23 cellular contexts compared by ENCODE assay signal in the genomic region with DNA sequence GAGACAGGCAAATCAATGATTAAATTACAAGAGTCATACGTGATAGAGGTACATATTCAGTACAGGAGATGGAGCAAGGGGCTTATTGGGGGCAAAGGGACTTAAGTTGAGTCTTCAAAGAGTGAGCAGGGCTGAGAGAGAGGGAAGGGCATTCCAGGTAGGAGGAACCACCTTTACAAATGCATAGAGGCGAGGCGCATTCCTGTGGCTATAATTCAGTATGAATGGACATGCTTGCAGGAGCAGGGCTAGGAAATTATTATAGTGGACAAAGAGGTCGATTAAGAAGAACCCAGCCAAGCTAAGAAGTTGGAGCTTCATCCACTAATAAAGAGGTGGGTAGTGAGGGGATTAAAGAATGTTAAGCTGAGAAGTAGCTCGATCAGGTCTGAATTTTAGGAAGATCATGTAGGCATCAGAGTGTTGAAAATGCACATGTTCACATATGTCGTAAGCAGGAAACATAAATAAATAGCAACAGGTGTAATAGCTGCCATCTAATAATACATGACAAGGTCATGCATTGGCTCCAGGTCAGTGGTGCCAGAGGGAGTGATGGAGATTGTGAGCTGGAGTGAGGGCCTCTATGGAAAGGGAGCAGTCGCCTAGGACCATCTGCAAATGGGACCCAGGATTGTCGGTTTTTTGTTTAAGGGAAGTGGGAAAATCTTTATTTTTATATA.
"Had no signal": no experiment of that assay in that cellular context is flagged by ENCODE, and none has a peak within 500 bp of the region (broad histone marks: within the 10 kb centered on the region; RNA-seq: fewer than 3 reads in every experiment).

No MANE protein-coding gene starts in this region.

- H3K36me3 Mint-ChIP-seq: naive B cell; stimulated activated memory B cell treated with anti-CD40 and anti-IgM and Interleukin-4, amounts not matched to agents 10 μg/mL and 1 μg/mL and 100 μg/mL, for 72 hours had no signal

- FAIRE-seq: kidney had no signal

- H3K4me1 ChIP-seq: colonic mucosa, spleen, transverse colon had no signal

- H3K36me3 ChIP-seq: colonic mucosa, neutrophil, spleen, transverse colon had no signal

- H3K27me3 Mint-ChIP-seq: naive B cell; stimulated activated memory B cell treated with anti-CD40 and anti-IgM and Interleukin-4, amounts not matched to agents 10 μg/mL and 1 μg/mL and 100 μg/mL, for 72 hours; stimulated activated naive CD8-positive, alpha-beta T cell treated with anti-CD3 and anti-CD28 coated beads, Interleukin-15, amount 100 ng/mL, for 72 hours had no signal

- H3K27ac ChIP-seq: colonic mucosa, hepatocyte, neutrophil, spleen, testis, transverse colon had no signal

- H3K27ac Mint-ChIP-seq: naive B cell; stimulated activated memory B cell treated with anti-CD40 and anti-IgM and Interleukin-4, amounts not matched to agents 10 μg/mL and 1 μg/mL and 100 μg/mL, for 72 hours; stimulated activated naive CD8-positive, alpha-beta T cell treated with anti-CD3 and anti-CD28 coated beads, Interleukin-15, amount 100 ng/mL, for 72 hours had no signal

- H3K27me3 ChIP-seq: colonic mucosa, hepatocyte, neutrophil, spleen, testis, transverse colon had no signal

- ATAC-seq: left colon; left ventricle myocardium superior; sciatic nerve; stimulated activated memory B cell treated with anti-CD40 and anti-IgM and Interleukin-4, amounts not matched to agents 10 μg/mL and 1 μg/mL and 100 μg/mL, for 72 hours; stimulated activated naive CD8-positive, alpha-beta T cell treated with anti-CD3 and anti-CD28 coated beads, Interleukin-15, amount 100 ng/mL, for 72 hours had no signal

- H3K9me3 Mint-ChIP-seq: naive B cell; stimulated activated memory B cell treated with anti-CD40 and anti-IgM and Interleukin-4, amounts not matched to agents 10 μg/mL and 1 μg/mL and 100 μg/mL, for 72 hours; stimulated activated naive CD8-positive, alpha-beta T cell treated with anti-CD3 and anti-CD28 coated beads, Interleukin-15, amount 100 ng/mL, for 72 hours had no signal

- DNase-seq: colonic mucosa; dermis blood vessel endothelial cell; erythroblast; foreskin melanocyte; head of caudate nucleus; kidney; left colon; left ventricle myocardium superior; mesendoderm; naive B cell; posterior cingulate gyrus; spleen; stimulated activated CD4-positive, alpha-beta T cell treated with anti-CD3 and anti-CD28 coated beads, Interleukin-15, amount 100 ng/mL, for 24 hours; stimulated activated CD4-positive, alpha-beta T cell treated with anti-CD3 and anti-CD28 coated beads, Interleukin-1b, Interleukin-23, amount 100 ng/mL, for 48 hours; stimulated activated CD4-positive, alpha-beta T cell treated with anti-CD3 and anti-CD28 coated beads, Interleukin-4, amount 100 ng/mL, for 24 hours; stimulated activated naive CD8-positive, alpha-beta T cell treated with anti-CD3 and anti-CD28 coated beads, Interleukin-15, amount 100 ng/mL, for 72 hours; testis; transverse colon had no signal

- H2AFZ ChIP-seq: hepatocyte had no signal

- H3K4me3 ChIP-seq: colonic mucosa, hepatocyte, lung, spleen, testis, transverse colon had no signal

- H3K4me3 Mint-ChIP-seq: naive B cell; stimulated activated memory B cell treated with anti-CD40 and anti-IgM and Interleukin-4, amounts not matched to agents 10 μg/mL and 1 μg/mL and 100 μg/mL, for 72 hours; stimulated activated naive CD8-positive, alpha-beta T cell treated with anti-CD3 and anti-CD28 coated beads, Interleukin-15, amount 100 ng/mL, for 72 hours had no signal

- H3K9me3 ChIP-seq: colonic mucosa, neutrophil, spleen, testis, transverse colon had no signal

- H3K79me2 ChIP-seq: hepatocyte had no signal

- H3K4me1 Mint-ChIP-seq: stimulated activated memory B cell treated with anti-CD40 and anti-IgM and Interleukin-4, amounts not matched to agents 10 μg/mL and 1 μg/mL and 100 μg/mL, for 72 hours; stimulated activated naive CD8-positive, alpha-beta T cell treated with anti-CD3 and anti-CD28 coated beads, Interleukin-15, amount 100 ng/mL, for 72 hours had no signal

- H3K4me2 ChIP-seq: hepatocyte had no signal
